1 cellular context compared by ENCODE assay signal in the genomic region with DNA sequence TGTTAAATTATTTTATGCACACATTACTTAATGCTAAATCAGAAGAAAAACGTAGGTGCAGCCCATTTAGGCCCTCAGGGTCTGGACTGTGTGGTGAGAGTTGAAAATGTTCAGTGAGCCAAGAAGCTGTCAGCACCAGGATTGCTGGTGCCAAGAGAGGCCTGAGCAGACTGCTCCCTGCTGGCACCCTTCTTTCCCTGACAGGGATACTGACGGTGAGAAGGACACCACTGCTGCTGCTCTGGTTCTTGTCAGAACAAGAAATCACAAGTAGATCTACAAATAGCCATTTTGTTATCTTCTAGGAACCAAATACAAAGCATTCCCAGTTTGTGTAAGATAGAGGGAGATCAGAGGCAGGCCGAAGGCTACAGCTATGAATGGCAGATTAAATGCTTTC.
TF ChIP-seq lines count a peak whose summit lies in the region.

No MANE protein-coding gene starts in this region.

TF ChIP-seq in SK-N-SH, 30 proteins besides CTCF, POLR2A, EP300 and RAD21 (continued from another document):
- no peak for TF ChIP-seq FOSL2 (IDR thresholded peaks at IDR 0.05; ENCODE audit: borderline replicate concordance, low read depth)
TF ChIP-seq in SK-N-SH: peak in this region for 4.
